ENCODE assay signal across 8 cellular contexts in the genomic region with DNA sequence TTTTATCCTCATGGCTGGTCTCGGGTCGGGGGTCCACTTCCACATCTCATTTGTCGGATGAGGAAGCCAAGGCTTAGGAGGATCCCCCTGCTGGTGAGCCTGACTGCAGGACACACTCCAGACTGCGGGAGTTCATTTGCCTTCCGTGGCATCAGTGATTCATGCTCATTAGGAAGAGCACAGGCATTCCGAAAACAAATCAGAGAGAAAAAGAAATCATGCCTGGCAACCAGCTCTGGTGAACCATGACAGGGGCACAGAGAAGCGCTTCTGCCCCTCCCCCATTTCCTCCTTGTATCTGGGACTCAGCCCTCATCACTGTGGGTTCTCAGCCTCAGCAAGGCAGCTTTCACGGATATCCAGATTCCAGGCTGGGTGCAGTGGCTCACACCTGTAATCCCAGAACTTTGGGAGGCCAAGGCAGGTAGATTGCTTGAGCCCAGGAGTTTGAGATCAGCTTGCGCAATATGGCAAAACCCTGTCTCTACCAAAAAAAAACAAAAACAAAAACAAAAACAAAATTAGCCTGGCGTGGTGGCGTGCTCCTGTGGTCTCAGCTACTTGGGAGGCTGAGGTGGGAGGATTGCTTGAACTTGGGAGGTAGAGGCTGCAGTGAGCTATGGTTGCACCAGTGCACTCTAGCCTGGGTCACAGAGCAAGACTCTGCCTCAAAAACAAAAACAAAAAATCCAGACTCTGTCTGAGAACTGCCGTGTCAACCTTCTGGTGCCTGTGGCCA. TPM values are rescaled to one million over a fixed set of nuclear protein-coding genes. Genes with fewer than 3 reads are reported as not detected.
DNase-seq lines count a peak whose midpoint lies in the region; ATAC-seq and TF ChIP-seq lines count a peak whose summit lies in the region.

No MANE protein-coding gene starts in this region.

- no peaks in the 10 kb centered on the region for H4K20me1 ChIP-seq in PC-3 (ENCODE audit: low read length)

- H3K79me2 ChIP-seq in PC-3 (ENCODE audit: low read length): peaks cover 15% of the 10 kb centered on the region; the same call in 1 of the 2 replicates

- peak overlapping the region; percentile 87 for H3K9ac ChIP-seq in PC-3 (ENCODE audit: low read length)

- DNase-seq in AG09319 (ENCODE audit: extremely low read depth, low read depth) (peak; percentile 91), PC-3 (peak; percentile 96), glutamatergic neuron (no peak), smooth muscle cell of the brain vasculature (ENCODE audit: low read depth, low spot score) (peak; percentile 54), NCI-H748 treated with DMSO at 0.1 percent for 48 hours (lab: John Stamatoyannopoulos, UW) (no peak), NCI-H2196 (lab: John Stamatoyannopoulos, UW; ENCODE audit: unreplicated experiment) (no peak)
- DNase-seq in activated naive CD4-positive, alpha-beta T cell treated with anti-CD3 and anti-CD28 coated beads for 36 hours: peak; percentile 93

- CTCF ChIA-PET in PC-3 (lab: Charles Lee): interaction anchor here (0.6 to 1.7 kb wide), 4 partner anchors 11 to 29 kb away, joined by 4 to 26 read pairs (median 4); no protein-coding TSS in a partner anchor
- CTCF ChIA-PET in activated naive CD4-positive, alpha-beta T cell treated with anti-CD3 and anti-CD28 coated beads for 36 hours (lab: Charles Lee): interaction anchor here (0.7 to 4.4 kb wide), 7 partner anchors 11 to 673 kb away, joined by 3 to 38 read pairs (median 7); a partner anchor contains a TSS

- H3K36me3 ChIP-seq in PC-3 (ENCODE audit: low read depth, low read length): no peaks in the 10 kb centered on the region

- no peaks in the 10 kb centered on the region for H3K27me3 ChIP-seq in PC-3 (ENCODE audit: low read length)

- POLR2A ChIA-PET in PC-3 (lab: Charles Lee; ENCODE audit: unreplicated experiment): interaction anchor here (1.2 to 1.7 kb wide), 2 partner anchors 12 to 29 kb away, joined by 4 to 34 read pairs; no protein-coding TSS in a partner anchor

- peak overlapping the region; percentile 42 for H3K4me3 Mint-ChIP-seq in activated naive CD4-positive, alpha-beta T cell treated with anti-CD3 and anti-CD28 coated beads for 36 hours
- H3K4me3 Mint-ChIP-seq in glutamatergic neuron (ENCODE audit: unreplicated experiment): no peak overlapping the region

- H3K9me3 Mint-ChIP-seq in activated naive CD4-positive, alpha-beta T cell treated with anti-CD3 and anti-CD28 coated beads for 36 hours: no peaks in the 10 kb centered on the region
- peaks cover 4% of the 10 kb centered on the region for H3K9me3 Mint-ChIP-seq in glutamatergic neuron (ENCODE audit: unreplicated experiment)

- intact Hi-C loops in PC-3 (cut with micrococcal nuclease): loop anchor here (1.0 to 10.0 kb wide), 5 partner anchors 12 to 218 kb away; a partner anchor contains a TSS
- intact Hi-C loops in activated naive CD4-positive, alpha-beta T cell treated with anti-CD3 and anti-CD28 coated beads for 36 hours (cut with micrococcal nuclease): loop anchor here (1.0 to 5.0 kb wide), 10 partner anchors 10 to 796 kb away; a partner anchor contains a TSS

- no peak overlapping the region for H2AFZ ChIP-seq in PC-3 (ENCODE audit: low read length)

- peak overlapping the region; percentile 47 for H3K4me2 ChIP-seq in PC-3 (ENCODE audit: low read length)

- H3K4me3 ChIP-seq in PC-3 (ENCODE audit: low read length): no peak overlapping the region

- peak overlapping the region; percentile 96 for H3K27ac Mint-ChIP-seq in activated naive CD4-positive, alpha-beta T cell treated with anti-CD3 and anti-CD28 coated beads for 36 hours
- H3K27ac Mint-ChIP-seq in glutamatergic neuron (ENCODE audit: unreplicated experiment): no peak overlapping the region

- BruUV-seq in PC-3 (replicated peaks; lab: Mats Ljungman, UMichigan): no TSS peak

- H3K4me1 Mint-ChIP-seq in activated naive CD4-positive, alpha-beta T cell treated with anti-CD3 and anti-CD28 coated beads for 36 hours (ENCODE audit: low read depth): peaks cover 85% of the 10 kb centered on the region
- peaks cover 1% of the 10 kb centered on the region for H3K4me1 Mint-ChIP-seq in glutamatergic neuron (ENCODE audit: low read depth, unreplicated experiment)

- H3K9me3 ChIP-seq in PC-3 (ENCODE audit: low read length): no peaks in the 10 kb centered on the region

- peaks cover 3% of the 10 kb centered on the region for H3F3A ChIP-seq in PC-3 (ENCODE audit: low read length, unreplicated experiment)

- H3K36me3 Mint-ChIP-seq in activated naive CD4-positive, alpha-beta T cell treated with anti-CD3 and anti-CD28 coated beads for 36 hours (ENCODE audit: low read depth): peaks cover 1% of the 10 kb centered on the region
- no peaks in the 10 kb centered on the region for H3K36me3 Mint-ChIP-seq in glutamatergic neuron (ENCODE audit: unreplicated experiment)

- no peaks in the 10 kb centered on the region for H3K9me2 ChIP-seq in PC-3 (replicated peaks; ENCODE audit: low read length)

- no peaks in the 10 kb centered on the region for H3K27me3 Mint-ChIP-seq in activated naive CD4-positive, alpha-beta T cell treated with anti-CD3 and anti-CD28 coated beads for 36 hours (ENCODE audit: low read depth)
- peaks cover 2% of the 10 kb centered on the region for H3K27me3 Mint-ChIP-seq in glutamatergic neuron (ENCODE audit: unreplicated experiment)

- H3K4me1 ChIP-seq in PC-3 (ENCODE audit: insufficient read depth, low read length): peaks cover 73% of the 10 kb centered on the region

- TF ChIP-seq CTCF in AG09319 (IDR thresholded peaks at IDR 0.05; ENCODE audit: low read depth, low read length) (peak; percentile 86), PC-3 (conservative IDR thresholded peaks at IDR 0.05; ENCODE audit: low read depth, low read length) (peak; percentile 85), glutamatergic neuron (IDR thresholded peaks at IDR 0.05; ENCODE audit: partially characterized antibody, unreplicated experiment) (peak; percentile 11)

- H3K27ac ChIP-seq in PC-3 (ENCODE audit: low read length): peak overlapping the region; percentile 96

- peak; percentile 31 for ATAC-seq in GM19452 (IDR thresholded peaks at IDR 0.05; ENCODE audit: unreplicated experiment)
- ATAC-seq in PC-3: peak; percentile 60

RNA-seq across cellular contexts. Expression of a gene that starts 28.4 kb away (rescaled TPM):
- total RNA-seq in PC-3 (2014; rRNA removed): 4.7 and 5.5 TPM in 2 replicates
- 1 to 10 TPM; 6.4 to 6.9 TPM for total RNA-seq in activated naive CD4-positive, alpha-beta T cell treated with anti-CD3 and anti-CD28 coated beads for 36 hours
- total RNA-seq in glutamatergic neuron (ENCODE audit: unreplicated experiment): 0.20 TPM

RNA-seq across cellular contexts. Expression of a gene that starts 51.5 kb away (rescaled TPM):
- 45.0 and 51.5 TPM in 2 replicates for total RNA-seq in PC-3 (2014; rRNA removed)
- total RNA-seq in activated naive CD4-positive, alpha-beta T cell treated with anti-CD3 and anti-CD28 coated beads for 36 hours: 10 to 100 TPM; 51.5 to 54.0 TPM
- total RNA-seq in glutamatergic neuron (ENCODE audit: unreplicated experiment): 69.2 TPM

RNA-seq across cellular contexts. Expression of a gene that starts 55.1 kb away (rescaled TPM):
- total RNA-seq in PC-3 (2014; rRNA removed) (14.1 and 25.6 TPM in 2 replicates), glutamatergic neuron (ENCODE audit: unreplicated experiment) (24.7 TPM)
- total RNA-seq in activated naive CD4-positive, alpha-beta T cell treated with anti-CD3 and anti-CD28 coated beads for 36 hours: 10 to 100 TPM; 25.8 to 28.1 TPM

Comparison
In these comparisons a context has a peak if more than half of its experiments do, and no peak if none do; other contexts are left out.
1. DNase-seq: peak in AG09319 (single experiment), PC-3 (single experiment), activated naive CD4-positive, alpha-beta T cell treated with anti-CD3 and anti-CD28 coated beads for 36 hours (single experiment) and smooth muscle cell of the brain vasculature (single experiment); none in glutamatergic neuron (single experiment), NCI-H748 treated with DMSO at 0.1 percent for 48 hours (single experiment) and NCI-H2196 (single experiment).
2. CTCF ChIP-seq: peak in every context shown above with its lines; median percentile 86 in AG09319; 85 in PC-3; 11 in glutamatergic neuron.